Comparison of ENCODE assay signal across 31 cellular contexts in genomic region chr1:33572387-33572786, GRCh38.
"Had no signal": no experiment of that assay in that cellular context is flagged by ENCODE, and none has a peak within 500 bp of the region (broad histone marks: within the 10 kb centered on the region; RNA-seq: fewer than 3 reads in every experiment).

No MANE protein-coding gene starts in this region.

- H3K9me3 ChIP-seq: breast epithelium had no signal

- H3K27ac Mint-ChIP-seq: activated B cell treated with CpG ODN at 0.5 μM for 24 hours; activated CD8-positive, alpha-beta memory T cell treated with anti-CD3 and anti-CD28 coated beads, Interleukin-2, amount 10 ng/mL, durations not matched to agents 7 days and 5 days; activated CD8-positive, alpha-beta T cell treated with anti-CD3 and anti-CD28 coated beads, Interleukin-2, amount 10 ng/mL, durations not matched to agents 7 days and 5 days; activated naive CD4-positive, alpha-beta T cell treated with anti-CD3 and anti-CD28 coated beads, Interleukin-2, amount 10 ng/mL, durations not matched to agents 7 days and 5 days; activated naive CD4-positive, alpha-beta T cell treated with anti-CD3 and anti-CD28 coated beads, Interleukin-2, amount 50 U/mL, for 72 hours; activated naive CD8-positive, alpha-beta T cell treated with anti-CD3 and anti-CD28 coated beads, Interleukin-2, amount 10 ng/mL, durations not matched to agents 7 days and 5 days; activated T-helper 1 cell treated with anti-CD3 and anti-CD28 coated beads, Interleukin-12 subunit alpha, Interleukin-12 subunit beta, Interleukin-2, Interleukin-4 antibody, amounts not matched to agents 30 ng/mL and 10 ng/mL and 1 ng/mL, durations not matched to agents 14 hours and 24 hours and 36 hours; brain; T-helper 17 cell; T-helper 2 cell treated with Interferon-gamma antibody and Interleukin-4, amounts not matched to agents 5 μg/mL and 100 μg/mL, for 36 hours had no signal

- H3K27me3 ChIP-seq: ascending aorta, breast epithelium had no signal

- ATAC-seq: activated CD4-positive, CD25-positive, alpha-beta regulatory T cell treated with anti-CD3 and anti-CD28 coated beads, Interleukin-2, amount 50 U/mL, for 24 hours; activated CD8-positive, alpha-beta memory T cell treated with anti-CD3 and anti-CD28 coated beads, Interleukin-2, amount 10 ng/mL, durations not matched to agents 7 days and 5 days; activated CD8-positive, alpha-beta T cell treated with anti-CD3 and anti-CD28 coated beads, Interleukin-2, amount 10 ng/mL, durations not matched to agents 7 days and 5 days; activated naive CD4-positive, alpha-beta T cell treated with anti-CD3 and anti-CD28 coated beads, Interleukin-2, amount 50 U/mL, for 72 hours; esophagus mucosa; T-helper 17 cell had no signal

- H3K4me3 ChIP-seq: ascending aorta, breast epithelium had no signal

- H3K4me1 Mint-ChIP-seq: activated B cell treated with CpG ODN at 0.5 μM for 24 hours; activated CD8-positive, alpha-beta memory T cell treated with anti-CD3 and anti-CD28 coated beads, Interleukin-2, amount 10 ng/mL, durations not matched to agents 7 days and 5 days; activated naive CD4-positive, alpha-beta T cell treated with anti-CD3 and anti-CD28 coated beads, Interleukin-2, amount 10 ng/mL, durations not matched to agents 7 days and 5 days; brain; central memory CD8-positive, alpha-beta T cell; T-helper 17 cell had no signal

- DNase-seq: activated B cell treated with CpG ODN at 0.5 μM for 24 hours; activated CD4-positive, alpha-beta T cell treated with anti-CD3 and anti-CD28 coated beads for 48 hours; activated CD4-positive, alpha-beta T cell treated with anti-CD3 and anti-CD28 coated beads, Interleukin-2, amount 50 U/mL, for 1 hour; activated CD4-positive, alpha-beta T cell treated with anti-CD3 and anti-CD28 coated beads, Interleukin-2, amount 50 U/mL, for 48 hours; activated CD8-positive, alpha-beta memory T cell treated with anti-CD3 and anti-CD28 coated beads, Interleukin-2, amount 10 ng/mL, durations not matched to agents 7 days and 5 days; activated CD8-positive, alpha-beta memory T cell treated with anti-CD3 and anti-CD28 coated beads, Interleukin-2, amount 50 U/mL, for 4 hours; activated CD8-positive, alpha-beta T cell treated with anti-CD3 and anti-CD28 coated beads, Interleukin-2, amount 10 ng/mL, durations not matched to agents 7 days and 5 days; activated gamma-delta T cell; activated naive CD4-positive, alpha-beta T cell; activated naive CD4-positive, alpha-beta T cell treated with anti-CD3 and anti-CD28 coated beads, Interleukin-2, amount 10 ng/mL, durations not matched to agents 7 days and 5 days; activated naive CD8-positive, alpha-beta T cell treated with anti-CD3 and anti-CD28 coated beads, Interleukin-2, amount 10 ng/mL, durations not matched to agents 7 days and 5 days; activated T-cell treated with anti-CD3 and anti-CD28 coated beads, Interleukin-2, amount 50 U/mL, for 1 hour; activated T-cell treated with anti-CD3 and anti-CD28 coated beads, Interleukin-2, amount 50 U/mL, for 48 hours; cortex of kidney; effector CD8-positive, alpha-beta T cell; foreskin fibroblast; T-helper 1 cell; T-helper 17 cell; T1000; WERI-Rb-1 had no signal

- FAIRE-seq: endometrium, frontal cortex had no signal

- H3K4me1 ChIP-seq: breast epithelium had no signal

- H3K27ac ChIP-seq: ascending aorta, breast epithelium, WERI-Rb-1 had no signal

- H3K36me3 Mint-ChIP-seq: activated CD8-positive, alpha-beta memory T cell treated with anti-CD3 and anti-CD28 coated beads, Interleukin-2, amount 10 ng/mL, durations not matched to agents 7 days and 5 days; activated naive CD4-positive, alpha-beta T cell treated with anti-CD3 and anti-CD28 coated beads, Interleukin-2, amount 10 ng/mL, durations not matched to agents 7 days and 5 days; activated naive CD8-positive, alpha-beta T cell treated with anti-CD3 and anti-CD28 coated beads, Interleukin-2, amount 10 ng/mL, durations not matched to agents 7 days and 5 days had no signal

- H3K9me3 Mint-ChIP-seq: activated naive CD4-positive, alpha-beta T cell treated with anti-CD3 and anti-CD28 coated beads, Interleukin-2, amount 10 ng/mL, durations not matched to agents 7 days and 5 days; activated naive CD4-positive, alpha-beta T cell treated with anti-CD3 and anti-CD28 coated beads, Interleukin-2, amount 50 U/mL, for 72 hours; activated naive CD8-positive, alpha-beta T cell treated with anti-CD3 and anti-CD28 coated beads, Interleukin-2, amount 10 ng/mL, durations not matched to agents 7 days and 5 days; activated T-helper 1 cell treated with anti-CD3 and anti-CD28 coated beads, Interleukin-12 subunit alpha, Interleukin-12 subunit beta, Interleukin-2, Interleukin-4 antibody, amounts not matched to agents 30 ng/mL and 10 ng/mL and 1 ng/mL, durations not matched to agents 14 hours and 24 hours and 36 hours; central memory CD8-positive, alpha-beta T cell; T-helper 2 cell treated with Interferon-gamma antibody and Interleukin-4, amounts not matched to agents 5 μg/mL and 100 μg/mL, for 36 hours had no signal

- H3K36me3 ChIP-seq: ascending aorta, breast epithelium, WERI-Rb-1 had no signal

- H3K4me3 Mint-ChIP-seq: activated B cell treated with CpG ODN at 0.5 μM for 24 hours; activated CD8-positive, alpha-beta memory T cell treated with anti-CD3 and anti-CD28 coated beads, Interleukin-2, amount 10 ng/mL, durations not matched to agents 7 days and 5 days; activated CD8-positive, alpha-beta T cell treated with anti-CD3 and anti-CD28 coated beads, Interleukin-2, amount 10 ng/mL, durations not matched to agents 7 days and 5 days; activated naive CD4-positive, alpha-beta T cell treated with anti-CD3 and anti-CD28 coated beads, Interleukin-2, amount 10 ng/mL, durations not matched to agents 7 days and 5 days; activated naive CD8-positive, alpha-beta T cell treated with anti-CD3 and anti-CD28 coated beads, Interleukin-2, amount 10 ng/mL, durations not matched to agents 7 days and 5 days; activated T-helper 1 cell treated with anti-CD3 and anti-CD28 coated beads, Interleukin-12 subunit alpha, Interleukin-12 subunit beta, Interleukin-2, Interleukin-4 antibody, amounts not matched to agents 30 ng/mL and 10 ng/mL and 1 ng/mL, durations not matched to agents 14 hours and 24 hours and 36 hours; brain; central memory CD8-positive, alpha-beta T cell; T-helper 17 cell; T-helper 2 cell treated with Interferon-gamma antibody and Interleukin-4, amounts not matched to agents 5 μg/mL and 100 μg/mL, for 36 hours had no signal
